ENCODE assay signal across 8 cellular contexts in genomic region chr11:66126808-66127555, GRCh38. TPM values are rescaled to one million over a fixed set of nuclear protein-coding genes. Genes with fewer than 3 reads are reported as not detected.
DNase-seq lines count a peak whose midpoint lies in the region; ATAC-seq and TF ChIP-seq lines count a peak whose summit lies in the region.

No MANE protein-coding gene starts in this region.

- 42 to 76% methylated on average over 14 of the region's 14 CpGs for WGBS in sigmoid colon, 2 donors

- H3K27ac ChIP-seq in CD4-positive, CD25-positive, alpha-beta regulatory T cell (ENCODE audit: insufficient read depth, low read length, poor library complexity, severe bottlenecking), result peak overlapping the region; percentile 77
- no peak overlapping the region for H3K27ac ChIP-seq in HEK293 (ENCODE audit: extremely low read depth, low read depth, low read length)
- H3K27ac ChIP-seq in left ventricle myocardium inferior (replicated peaks), result peak overlapping the region; percentile 82
- peak overlapping the region in 3 of 4 donors; percentile 50 to 63 (median 54) for H3K27ac ChIP-seq in sigmoid colon

- TF ChIP-seq CTCF in HEK293 (tag by site-specific recombination; IDR thresholded peaks at IDR 0.05) (no peak), left ventricle myocardium inferior (IDR thresholded peaks at IDR 0.05; ENCODE audit: borderline replicate concordance) (no peak), sigmoid colon (IDR thresholded peaks at IDR 0.05) (no peak)

- no peak for TF ChIP-seq EP300 in sigmoid colon (IDR thresholded peaks at IDR 0.05)

- intact Hi-C loops in left ventricle myocardium inferior (cut with micrococcal nuclease), result no loop called here
- intact Hi-C loops in sigmoid colon (cut with DNase I), result no loop called here

- H3K4me1 Mint-ChIP-seq in CD4-positive, CD25-positive, alpha-beta regulatory T cell, result peaks cover 67 to 87% (median 70%) of the 10 kb centered on the region in 4 donors
- H3K4me1 Mint-ChIP-seq in activated naive CD8-positive, alpha-beta T cell (ENCODE audit: low read depth), result peaks cover 79% of the 10 kb centered on the region

- H3K4me3 ChIP-seq in CD4-positive, CD25-positive, alpha-beta regulatory T cell (ENCODE audit: low read depth, low read length), result peak overlapping the region; percentile 61
- H3K4me3 ChIP-seq in HEK293 (ENCODE audit: low read depth, low read length) (no peak overlapping the region), left ventricle myocardium inferior (peak overlapping the region; percentile 36), sigmoid colon (no peak overlapping the region)

- no peaks in the 10 kb centered on the region for H3K9me3 Mint-ChIP-seq in CD4-positive, CD25-positive, alpha-beta regulatory T cell
- H3K9me3 Mint-ChIP-seq in activated naive CD8-positive, alpha-beta T cell (ENCODE audit: low read depth), result no peaks in the 10 kb centered on the region

- peaks cover 40% of the 10 kb centered on the region for H3K4me1 ChIP-seq in CD4-positive, CD25-positive, alpha-beta regulatory T cell (ENCODE audit: control insufficient read depth, insufficient read depth, low read length, poor library complexity, severe bottlenecking)
- no peaks in the 10 kb centered on the region for H3K4me1 ChIP-seq in HEK293 (ENCODE audit: control insufficient read depth, insufficient read depth, low read length)
- H3K4me1 ChIP-seq in left ventricle myocardium inferior, result peaks cover 33% of the 10 kb centered on the region
- peaks cover 0 to 27% (median 11%) of the 10 kb centered on the region in 4 donors for H3K4me1 ChIP-seq in sigmoid colon

- POLR2A ChIA-PET in HEK293 (lab: Yijun Ruan, JAX), result interaction anchor here (2.0 kb wide), 1 partner anchor 75 kb away, joined by 4 read pairs; the partner anchor contains the start of gene SF3B2

- no peaks in the 10 kb centered on the region for H3K27me3 ChIP-seq in CD4-positive, CD25-positive, alpha-beta regulatory T cell (ENCODE audit: control insufficient read depth, insufficient read depth, low read length)
- H3K27me3 ChIP-seq in left ventricle myocardium inferior (ENCODE audit: low read depth) (no peaks in the 10 kb centered on the region), sigmoid colon (no peaks in the 10 kb centered on the region)

- no peak for TF ChIP-seq POLR2A in sigmoid colon (IDR thresholded peaks at IDR 0.05)

- peak overlapping the region; percentile 68 to 89 (median 80) for H3K4me3 Mint-ChIP-seq in CD4-positive, CD25-positive, alpha-beta regulatory T cell
- H3K4me3 Mint-ChIP-seq in activated naive CD8-positive, alpha-beta T cell, result peak overlapping the region; percentile 88

- peak overlapping the region; percentile 89 to 99 (median 97) for H3K27ac Mint-ChIP-seq in CD4-positive, CD25-positive, alpha-beta regulatory T cell
- H3K27ac Mint-ChIP-seq in activated naive CD8-positive, alpha-beta T cell, result peak overlapping the region; percentile 99

- in situ Hi-C loops in SK-MEL-5 (cut with HindIII; ENCODE audit: low pct_unique_long_range_greater_than_20kb, low sequenced_read_pairs), result no loop called here

- no peaks in the 10 kb centered on the region for H3K36me3 ChIP-seq in CD4-positive, CD25-positive, alpha-beta regulatory T cell (ENCODE audit: control insufficient read depth, insufficient read depth, low read length)
- H3K36me3 ChIP-seq in HEK293 (ENCODE audit: control insufficient read depth in 2 of 2, insufficient read depth in 1 of 2, low read length in 2 of 2) (no peaks in the 10 kb centered on the region), left ventricle myocardium inferior (no peaks in the 10 kb centered on the region), sigmoid colon (no peaks in the 10 kb centered on the region)

- no peaks in the 10 kb centered on the region for H3K9me3 ChIP-seq in CD4-positive, CD25-positive, alpha-beta regulatory T cell (ENCODE audit: control insufficient read depth in 2 of 2, low read length in 2 of 2)
- H3K9me3 ChIP-seq in HEK293 (ENCODE audit: control insufficient read depth, insufficient read depth, low read depth, low read length), result no peaks in the 10 kb centered on the region
- H3K9me3 ChIP-seq in left ventricle myocardium inferior (replicated peaks), result peaks cover 2% of the 10 kb centered on the region
- H3K9me3 ChIP-seq in sigmoid colon, result no peaks in the 10 kb centered on the region

- peak; percentile 27 to 80 (median 58) for DNase-seq in CD4-positive, CD25-positive, alpha-beta regulatory T cell
- peak; percentile 11 for DNase-seq in SK-MEL-5 (ENCODE audit: low read depth, low spot score)
- DNase-seq in left ventricle myocardium inferior, result peak; percentile 46
- peak; percentile 72 for DNase-seq in sigmoid colon
- DNase-seq in NCI-H748 treated with DMSO at 0.1 percent for 48 hours (lab: John Stamatoyannopoulos, UW), result no peak
- no peak for DNase-seq in LoVo (ENCODE audit: low spot score)

- peak; percentile 86 to 90 for ATAC-seq in CD4-positive, CD25-positive, alpha-beta regulatory T cell (ENCODE audit: low read depth in 2 of 2)

- CTCF ChIA-PET in HEK293 (lab: Yijun Ruan, JAX), result interaction anchor here (0.6 to 1.6 kb wide), 3 partner anchors 8 to 138 kb away, joined by 3 to 8 read pairs (median 5); no protein-coding TSS in a partner anchor

- no peaks in the 10 kb centered on the region for H3K27me3 Mint-ChIP-seq in CD4-positive, CD25-positive, alpha-beta regulatory T cell
- no peaks in the 10 kb centered on the region for H3K27me3 Mint-ChIP-seq in activated naive CD8-positive, alpha-beta T cell

- H3K36me3 Mint-ChIP-seq in CD4-positive, CD25-positive, alpha-beta regulatory T cell, result no peaks in the 10 kb centered on the region
- H3K36me3 Mint-ChIP-seq in activated naive CD8-positive, alpha-beta T cell, result no peaks in the 10 kb centered on the region

TF ChIP-seq in HEK293, 187 proteins besides CTCF, POLR2A, EP300 and RAD21:
- TF ChIP-seq EGR2 (tag by site-specific recombination; IDR thresholded peaks at IDR 0.05; ENCODE audit: low read depth), result 0 out of 2 replicates have a peak, but pooled peaks have one; percentile 17
- TF ChIP-seq ZFHX2 (tag by site-specific recombination; conservative IDR thresholded peaks at IDR 0.05), result peak; percentile 30; the same call in 1 of the 2 replicates
- peak; percentile 36; the same call in 1 of the 2 replicates for TF ChIP-seq ZBTB44 (tag by site-specific recombination; IDR thresholded peaks at IDR 0.05)
- no peak for TF ChIP-seq ZNF274 (IDR thresholded peaks at IDR 0.05; ENCODE audit: low read length)
- no peak for TF ChIP-seq ZNF274 (tag by site-specific recombination; IDR thresholded peaks at IDR 0.05; ENCODE audit: borderline replicate concordance)
- no peak for TF ChIP-seq ZNF19 (tag by site-specific recombination; IDR thresholded peaks at IDR 0.05; ENCODE audit: low read depth)
- TF ChIP-seq SCRT2 (tag by site-specific recombination; IDR thresholded peaks at IDR 0.05), result 0 out of 2 replicates have a peak, but pooled peaks have one; percentile 10
- TF ChIP-seq ZNF362 (tag by site-specific recombination; IDR thresholded peaks at IDR 0.05), result no peak
- no peak for TF ChIP-seq ZNF221 (tag by site-specific recombination; IDR thresholded peaks at IDR 0.05; ENCODE audit: borderline replicate concordance)
- no peak for TF ChIP-seq GLIS1 (tag by site-specific recombination; IDR thresholded peaks at IDR 0.05)

RNA-seq across cellular contexts. Expression of gene PACS1, which starts 56.9 kb away (rescaled TPM):
- total RNA-seq in CD4-positive, CD25-positive, alpha-beta regulatory T cell, result 306 TPM
- 10 to 100 TPM; 43.8 to 57.8 (median 47.1) TPM for polyA plus RNA-seq in CD4-positive, CD25-positive, alpha-beta regulatory T cell
- 9.0 and 12.0 TPM in 2 replicates for total RNA-seq in SK-MEL-5 (2014; rRNA removed; shearing (Covaris generic))
- polyA plus RNA-seq in SK-MEL-5 (2015; cell fraction: cytosol; rRNA removed), result 37.3 and 47.6 TPM in 2 replicates
- 24.7 and 41.4 TPM in 2 replicates for polyA plus RNA-seq in SK-MEL-5 (2015; cell fraction: nucleus; rRNA removed)
- 54.9 TPM for total RNA-seq in left ventricle myocardium inferior
- 10 to 100 TPM; 16.3 to 75.9 (median 26.5) TPM for total RNA-seq in sigmoid colon
- polyA plus RNA-seq in sigmoid colon, result 10 to 100 TPM in 1 of 3 donors, 1 to 10 TPM in 2; 2.1 to 28.0 (median 5.4) TPM

Comparison
In these comparisons a context has a peak if more than half of its experiments do, and no peak if none do; other contexts are left out.
1. DNase-seq: peak in CD4-positive, CD25-positive, alpha-beta regulatory T cell (3 of 3), SK-MEL-5 (single experiment), left ventricle myocardium inferior (single experiment) and sigmoid colon (single experiment); none in NCI-H748 treated with DMSO at 0.1 percent for 48 hours (single experiment) and LoVo (single experiment).
2. H3K4me3 ChIP-seq: peak in CD4-positive, CD25-positive, alpha-beta regulatory T cell (single experiment) and left ventricle myocardium inferior (single experiment); none in HEK293 (single experiment) and sigmoid colon (0 of 4).